In the genomic region with DNA sequence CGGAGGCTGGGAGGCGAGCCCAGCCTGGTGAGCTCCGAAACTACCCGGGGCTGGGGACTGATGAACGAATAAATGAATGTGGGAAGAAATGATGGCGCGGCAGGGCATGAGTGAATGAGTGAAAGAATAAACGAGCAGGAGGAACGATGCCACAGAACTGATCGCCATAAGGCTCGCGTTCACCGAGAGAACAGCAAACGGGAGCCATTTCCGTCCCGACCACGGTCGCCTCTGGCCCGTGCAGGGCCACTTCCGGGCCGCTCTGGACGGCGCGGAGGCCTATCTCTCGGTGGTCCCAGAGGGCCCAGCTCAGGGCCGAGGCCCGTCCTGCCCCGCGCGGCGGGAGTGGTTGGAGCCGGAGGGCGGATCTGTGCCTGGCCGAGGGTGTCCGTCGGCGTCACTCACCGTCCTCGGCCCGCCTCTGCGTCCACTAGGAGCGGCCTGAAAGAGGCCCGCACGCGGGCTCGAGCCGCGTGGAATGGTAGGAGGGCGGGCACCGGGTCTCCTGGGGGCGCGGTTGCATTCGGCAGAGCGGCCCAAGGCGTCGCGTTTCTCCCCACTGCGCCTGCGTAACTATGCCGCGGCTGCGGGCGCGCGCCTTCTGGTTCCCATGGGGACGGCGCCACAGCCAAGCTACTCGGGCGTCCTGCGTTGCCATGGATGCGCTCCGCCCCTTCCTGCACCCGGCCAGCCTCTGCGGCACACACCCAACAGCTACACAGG, we compare ENCODE assay signal across 8 cellular contexts. TPM values are rescaled to one million over a fixed set of nuclear protein-coding genes. Genes with fewer than 3 reads are reported as not detected.
A peak's percentile ranks its signal among the peaks of the same experiment; 100 is the strongest.
DNase-seq lines count a peak whose midpoint lies in the region; ATAC-seq and TF ChIP-seq lines count a peak whose summit lies in the region.

A gene (minus strand): TSS at position 480 of the 723 bp plus-strand sequence. CDS start 5,116 bp downstream, outside the sequence.

- peak within 1 kb of the TSS; percentile 86 to 94 for H3K27ac ChIP-seq in ascending aorta
- H3K27ac ChIP-seq in rectal smooth muscle tissue (ENCODE audit: low read depth, low read length) = peak within 1 kb of the TSS; percentile 98
- peak within 1 kb of the TSS in 1 of 2 donors; percentile 84 for H3K27ac ChIP-seq in aorta (ENCODE audit: low read depth in 1 of 2, low read length in 2 of 2)

- peak; percentile 87 for ATAC-seq in GM18502 (IDR thresholded peaks at IDR 0.05; ENCODE audit: poor library complexity, unreplicated experiment)
- ATAC-seq in HG02943 (IDR thresholded peaks at IDR 0.05; ENCODE audit: low read depth, unreplicated experiment) = peak; percentile 85
- ATAC-seq in aorta (ENCODE audit: low FRiP score) = peak; percentile 97

- no peak for TF ChIP-seq CTCF in ascending aorta (IDR thresholded peaks at IDR 0.05)

- intact Hi-C loops in ascending aorta (cut with DNase I) (loop anchor here (1.0 kb wide), 5 partner anchors 19 to 157 kb away; a partner anchor contains a TSS), aorta (cut with DNase I) (loop anchor here (5.0 kb wide), 1 partner anchor 35 kb away; a partner anchor contains a TSS)

- H3K4me3 ChIP-seq in ascending aorta = peak within 1 kb of the TSS; percentile 67 to 74
- peak within 1 kb of the TSS; percentile 94 for H3K4me3 ChIP-seq in rectal smooth muscle tissue (ENCODE audit: low read length)
- peak within 1 kb of the TSS; percentile 42 to 67 for H3K4me3 ChIP-seq in aorta (ENCODE audit: low read length in 2 of 2)

- H3K27me3 ChIP-seq in ascending aorta (no peaks in the 10 kb centered on the region), rectal smooth muscle tissue (ENCODE audit: control insufficient read depth, insufficient read depth, low read length) (peaks cover 3% of the 10 kb centered on the region), aorta (ENCODE audit: control insufficient read depth in 1 of 2, insufficient read depth in 2 of 2, low read length in 1 of 2) (no peaks in the 10 kb centered on the region)

- WGBS in aorta, 2 donors = 0% methylated on average over 60 to 74 of the region's 74 CpGs

- H3K9ac ChIP-seq in rectal smooth muscle tissue (ENCODE audit: low read length) = peak within 1 kb of the TSS; percentile 94

- no peaks in the 10 kb centered on the region for H3K36me3 ChIP-seq in ascending aorta
- H3K36me3 ChIP-seq in rectal smooth muscle tissue (ENCODE audit: control insufficient read depth, insufficient read depth, low read length) = no peaks in the 10 kb centered on the region
- H3K36me3 ChIP-seq in aorta (ENCODE audit: control insufficient read depth in 1 of 2, insufficient read depth in 2 of 2, low read length in 1 of 2) = no peaks in the 10 kb centered on the region

- peaks cover 0 to 7% of the 10 kb centered on the region in 2 donors for H3K4me1 ChIP-seq in ascending aorta
- peaks cover 3% of the 10 kb centered on the region for H3K4me1 ChIP-seq in rectal smooth muscle tissue (ENCODE audit: control insufficient read depth, insufficient read depth, low read length)
- H3K4me1 ChIP-seq in aorta (ENCODE audit: control insufficient read depth in 1 of 2, insufficient read depth in 2 of 2, low read length in 2 of 2) = no peaks in the 10 kb centered on the region

- no peaks in the 10 kb centered on the region for H3K9me3 ChIP-seq in ascending aorta
- H3K9me3 ChIP-seq in aorta (ENCODE audit: control insufficient read depth, low read length) = no peaks in the 10 kb centered on the region

- DNase-seq in NCI-H187 (lab: John Stamatoyannopoulos, UW) = peak; percentile 94 to 97
- DNase-seq in T-helper 2 cell = peak; percentile 87 to 98 (median 94)
- peak; percentile 78 to 97 for DNase-seq in ascending aorta (ENCODE audit: low spot score in 2 of 2)
- DNase-seq in hepatic stellate cell (ENCODE audit: low spot score) = peak; percentile 99
- DNase-seq in aorta = peak; percentile 98 to 99

RNA-seq across cellular contexts. Expression of the gene that starts here (rescaled TPM):
- total RNA-seq in ascending aorta (not detected), aorta (under 1 TPM; 0.32 to 0.87 TPM)
- under 1 TPM in 1 of 2 donors, not detected in 1; 0.79 TPM for polyA plus RNA-seq in aorta

Comparison
In these comparisons a context has a peak if more than half of its experiments do, and no peak if none do; other contexts are left out.
1. Peak in DNase-seq, H3K4me3 ChIP-seq and H3K27ac ChIP-seq in ascending aorta; RNA of the gene not detected or under 1 TPM.
2. Peak in DNase-seq, ATAC-seq and H3K4me3 ChIP-seq in aorta; RNA of the gene not detected or under 1 TPM.